In the genomic region with DNA sequence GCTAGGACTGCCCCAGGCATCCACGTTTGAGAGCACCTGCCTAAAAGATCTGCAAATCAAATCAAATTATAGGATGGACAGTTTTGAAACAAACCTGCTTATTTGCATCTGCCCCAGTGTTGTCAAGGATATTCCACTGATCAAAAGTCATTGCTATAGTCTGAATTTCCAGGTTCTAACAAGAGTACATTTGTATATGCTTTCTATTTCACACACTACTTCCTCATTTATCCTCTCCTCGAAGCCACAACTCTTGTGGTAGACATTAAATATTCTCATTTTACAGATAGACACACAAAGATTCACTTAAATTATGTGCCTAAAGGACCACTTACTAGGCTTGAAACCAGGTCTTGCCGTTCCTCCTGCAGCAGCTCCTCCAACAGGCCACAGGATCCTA, we compare ENCODE assay signal across 1 cellular context.
A peak's percentile ranks its signal among the peaks of the same experiment; 100 is the strongest.
TF ChIP-seq lines count a peak whose summit lies in the region.

No MANE protein-coding gene starts in this region.

TF ChIP-seq in GM12878, 131 proteins besides CTCF, POLR2A, EP300 and RAD21 (continued from another document):
- TF ChIP-seq IKZF1 (conservative IDR thresholded peaks at IDR 0.05) (peak; percentile 51; the same call in 1 of the 2 replicates), BHLHE40 (IDR thresholded peaks at IDR 0.05; ENCODE audit: borderline replicate concordance in 1 of 2, low read depth in 2 of 2, low read length in 1 of 2) (0 out of 4 replicates have a peak, but pooled peaks of 1 of the 2 experiments have one; percentile 12), ZSCAN29 (IDR thresholded peaks at IDR 0.05) (no peak), ESRRA (IDR thresholded peaks at IDR 0.05; ENCODE audit: low read length) (no peak), REST (IDR thresholded peaks at IDR 0.05; ENCODE audit: low read depth, low read length) (no peak), ZBED1 (IDR thresholded peaks at IDR 0.05; ENCODE audit: borderline replicate concordance) (no peak), IKZF2 (IDR thresholded peaks at IDR 0.05) (peak; percentile 49 to 64; a peak in 3 of 4 replicates), STAT1 (conservative IDR thresholded peaks at IDR 0.05) (no peak), RUNX3 (IDR thresholded peaks at IDR 0.05; ENCODE audit: low read length) (peak; percentile 61), ATF2 (IDR thresholded peaks at IDR 0.05; ENCODE audit: low read length) (peak; percentile 25; the same call in 1 of the 2 replicates), HDGF (IDR thresholded peaks at IDR 0.05) (no peak), MTA2 (IDR thresholded peaks at IDR 0.05; ENCODE audit: low read depth) (peak; percentile 61; the same call in 1 of the 2 replicates), SPI1 (IDR thresholded peaks at IDR 0.05; ENCODE audit: borderline replicate concordance, insufficient read depth, low read depth, low read length) (peak; percentile 38; the same call in 1 of the 2 replicates), BCL11A (IDR thresholded peaks at IDR 0.05; ENCODE audit: low read depth, low read length) (no peak), NRF1 (conservative IDR thresholded peaks at IDR 0.05; ENCODE audit: low read depth, low read length) (no peak), TCF3 (IDR thresholded peaks at IDR 0.05; ENCODE audit: borderline replicate concordance, insufficient read depth, low read depth, low read length) (no peak), BRCA1 (IDR thresholded peaks at IDR 0.05; ENCODE audit: low read depth, low read length) (no peak)
- TF ChIP-seq, protein P1, sequence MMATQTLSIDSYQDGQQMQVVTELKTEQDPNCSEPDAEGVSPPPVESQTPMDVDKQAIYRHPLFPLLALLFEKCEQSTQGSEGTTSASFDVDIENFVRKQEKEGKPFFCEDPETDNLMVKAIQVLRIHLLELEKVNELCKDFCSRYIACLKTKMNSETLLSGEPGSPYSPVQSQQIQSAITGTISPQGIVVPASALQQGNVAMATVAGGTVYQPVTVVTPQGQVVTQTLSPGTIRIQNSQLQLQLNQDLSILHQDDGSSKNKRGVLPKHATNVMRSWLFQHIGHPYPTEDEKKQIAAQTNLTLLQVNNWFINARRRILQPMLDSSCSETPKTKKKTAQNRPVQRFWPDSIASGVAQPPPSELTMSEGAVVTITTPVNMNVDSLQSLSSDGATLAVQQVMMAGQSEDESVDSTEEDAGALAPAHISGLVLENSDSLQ (IDR thresholded peaks at IDR 0.05), result no peak
- TF ChIP-seq, protein P2, sequence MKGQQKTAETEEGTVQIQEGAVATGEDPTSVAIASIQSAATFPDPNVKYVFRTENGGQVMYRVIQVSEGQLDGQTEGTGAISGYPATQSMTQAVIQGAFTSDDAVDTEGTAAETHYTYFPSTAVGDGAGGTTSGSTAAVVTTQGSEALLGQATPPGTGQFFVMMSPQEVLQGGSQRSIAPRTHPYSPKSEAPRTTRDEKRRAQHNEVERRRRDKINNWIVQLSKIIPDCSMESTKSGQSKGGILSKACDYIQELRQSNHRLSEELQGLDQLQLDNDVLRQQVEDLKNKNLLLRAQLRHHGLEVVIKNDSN (IDR thresholded peaks at IDR 0.05; ENCODE audit: borderline replicate concordance, extremely low read length, insufficient read depth, low read depth, low read length), result no peak
- TF ChIP-seq, protein P3, sequence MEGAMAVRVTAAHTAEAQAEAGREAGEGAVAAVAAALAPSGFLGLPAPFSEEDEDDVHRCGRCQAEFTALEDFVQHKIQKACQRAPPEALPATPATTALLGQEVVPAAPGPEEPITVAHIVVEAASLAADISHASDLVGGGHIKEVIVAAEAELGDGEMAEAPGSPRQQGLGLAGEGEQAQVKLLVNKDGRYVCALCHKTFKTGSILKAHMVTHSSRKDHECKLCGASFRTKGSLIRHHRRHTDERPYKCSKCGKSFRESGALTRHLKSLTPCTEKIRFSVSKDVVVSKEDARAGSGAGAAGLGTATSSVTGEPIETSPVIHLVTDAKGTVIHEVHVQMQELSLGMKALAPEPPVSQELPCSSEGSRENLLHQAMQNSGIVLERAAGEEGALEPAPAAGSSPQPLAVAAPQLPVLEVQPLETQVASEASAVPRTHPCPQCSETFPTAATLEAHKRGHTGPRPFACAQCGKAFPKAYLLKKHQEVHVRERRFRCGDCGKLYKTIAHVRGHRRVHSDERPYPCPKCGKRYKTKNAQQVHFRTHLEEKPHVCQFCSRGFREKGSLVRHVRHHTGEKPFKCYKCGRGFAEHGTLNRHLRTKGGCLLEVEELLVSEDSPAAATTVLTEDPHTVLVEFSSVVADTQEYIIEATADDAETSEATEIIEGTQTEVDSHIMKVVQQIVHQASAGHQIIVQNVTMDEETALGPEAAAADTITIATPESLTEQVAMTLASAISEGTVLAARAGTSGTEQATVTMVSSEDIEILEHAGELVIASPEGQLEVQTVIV (IDR thresholded peaks at IDR 0.05; ENCODE audit: borderline replicate concordance, partially characterized antibody), result no peak
- TF ChIP-seq, protein P4, sequence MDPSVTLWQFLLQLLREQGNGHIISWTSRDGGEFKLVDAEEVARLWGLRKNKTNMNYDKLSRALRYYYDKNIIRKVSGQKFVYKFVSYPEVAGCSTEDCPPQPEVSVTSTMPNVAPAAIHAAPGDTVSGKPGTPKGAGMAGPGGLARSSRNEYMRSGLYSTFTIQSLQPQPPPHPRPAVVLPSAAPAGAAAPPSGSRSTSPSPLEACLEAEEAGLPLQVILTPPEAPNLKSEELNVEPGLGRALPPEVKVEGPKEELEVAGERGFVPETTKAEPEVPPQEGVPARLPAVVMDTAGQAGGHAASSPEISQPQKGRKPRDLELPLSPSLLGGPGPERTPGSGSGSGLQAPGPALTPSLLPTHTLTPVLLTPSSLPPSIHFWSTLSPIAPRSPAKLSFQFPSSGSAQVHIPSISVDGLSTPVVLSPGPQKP (IDR thresholded peaks at IDR 0.05; ENCODE audit: low read depth, low read length), result no peak
